Comparison of ENCODE assay signal across 1 cellular context in the genomic region with DNA sequence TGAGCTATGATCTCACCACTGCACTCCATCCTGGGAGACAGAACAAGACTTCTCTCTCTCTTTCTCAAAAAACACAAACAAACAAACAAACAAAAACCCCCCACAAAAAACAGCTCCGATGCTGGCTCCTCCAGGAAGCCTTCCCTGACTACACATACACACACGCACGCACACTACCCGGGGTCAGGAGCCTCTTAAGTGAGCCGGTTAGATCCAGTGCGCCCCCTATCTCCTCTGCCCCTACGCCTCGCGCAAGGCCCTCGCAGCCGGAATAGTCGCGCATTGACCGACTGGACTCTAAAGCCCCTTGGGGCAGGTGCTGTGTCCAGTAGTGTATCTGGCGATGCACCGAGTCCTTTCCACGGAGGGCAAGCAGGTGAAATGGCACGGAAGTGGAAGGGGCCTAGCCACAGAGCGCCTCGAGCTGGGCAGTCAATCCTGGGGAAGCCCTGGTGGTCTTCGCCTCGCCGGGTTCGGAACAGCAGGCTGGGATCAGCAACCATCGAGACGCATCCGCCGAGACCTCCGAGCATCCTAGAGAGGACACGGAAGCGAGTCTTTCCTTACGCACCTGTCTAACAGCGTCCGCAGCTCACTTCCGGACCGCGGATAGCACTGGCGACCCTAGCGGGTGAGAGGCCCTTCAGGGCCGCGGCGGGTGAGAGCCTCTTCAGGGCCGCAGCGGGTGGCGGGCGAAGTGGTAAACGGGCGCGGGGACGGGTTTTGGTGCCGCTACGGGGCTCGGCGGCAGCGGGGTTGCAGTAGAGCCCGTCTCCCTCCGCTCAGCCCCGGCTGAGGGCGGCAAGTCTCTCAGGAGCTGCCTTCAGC.
TF ChIP-seq lines count a peak whose summit lies in the region.

A gene (plus strand): TSS at position 588 of the 828 bp plus-strand sequence. CDS start 2,661 bp downstream, outside the sequence.

TF ChIP-seq in GM12878, 131 proteins besides CTCF, POLR2A, EP300 and RAD21 (continued from another document and continues in another):
- 0 out of 2 replicates have a peak, but pooled peaks have one; percentile 84 for TF ChIP-seq CBX5 (IDR thresholded peaks at IDR 0.05; ENCODE audit: low read depth)
- TF ChIP-seq POU2F2 (IDR thresholded peaks at IDR 0.05; ENCODE audit: borderline replicate concordance, low read depth, low read length) = peak; percentile 75; the same call in 1 of the 3 replicates
- TF ChIP-seq TCF7 (IDR thresholded peaks at IDR 0.05; ENCODE audit: borderline replicate concordance) = no peak
- peak; percentile 94 for TF ChIP-seq TAF1 (IDR thresholded peaks at IDR 0.05; ENCODE audit: borderline replicate concordance, low read depth, low read length)
- TF ChIP-seq POLR2AphosphoS2 (IDR thresholded peaks at IDR 0.05; ENCODE audit: low read depth, low read length) = peak; percentile 83
- TF ChIP-seq HDGF (IDR thresholded peaks at IDR 0.05) = 0 out of 2 replicates have a peak, but pooled peaks have one; percentile 31
- TF ChIP-seq BHLHE40 (IDR thresholded peaks at IDR 0.05; ENCODE audit: borderline replicate concordance in 1 of 2, low read depth in 2 of 2, low read length in 1 of 2) = peak; percentile 40 to 61; a peak in 1 of 4 replicates
- TF ChIP-seq NFYA (IDR thresholded peaks at IDR 0.05; ENCODE audit: borderline replicate concordance, low read depth, low read length) = no peak
- TF ChIP-seq ZNF384 (IDR thresholded peaks at IDR 0.05; ENCODE audit: borderline replicate concordance, low read depth, low read length) = no peak
- TF ChIP-seq ETV6 (conservative IDR thresholded peaks at IDR 0.05 in 1 of 2, IDR thresholded peaks at IDR 0.05 in 1 of 2; ENCODE audit: borderline replicate concordance in 1 of 2, low read depth in 1 of 2) = no peak
- no peak for TF ChIP-seq CEBPB (IDR thresholded peaks at IDR 0.05; ENCODE audit: borderline replicate concordance in 1 of 2, low read depth in 2 of 2, low read length in 2 of 2)
- TF ChIP-seq, protein P1, sequence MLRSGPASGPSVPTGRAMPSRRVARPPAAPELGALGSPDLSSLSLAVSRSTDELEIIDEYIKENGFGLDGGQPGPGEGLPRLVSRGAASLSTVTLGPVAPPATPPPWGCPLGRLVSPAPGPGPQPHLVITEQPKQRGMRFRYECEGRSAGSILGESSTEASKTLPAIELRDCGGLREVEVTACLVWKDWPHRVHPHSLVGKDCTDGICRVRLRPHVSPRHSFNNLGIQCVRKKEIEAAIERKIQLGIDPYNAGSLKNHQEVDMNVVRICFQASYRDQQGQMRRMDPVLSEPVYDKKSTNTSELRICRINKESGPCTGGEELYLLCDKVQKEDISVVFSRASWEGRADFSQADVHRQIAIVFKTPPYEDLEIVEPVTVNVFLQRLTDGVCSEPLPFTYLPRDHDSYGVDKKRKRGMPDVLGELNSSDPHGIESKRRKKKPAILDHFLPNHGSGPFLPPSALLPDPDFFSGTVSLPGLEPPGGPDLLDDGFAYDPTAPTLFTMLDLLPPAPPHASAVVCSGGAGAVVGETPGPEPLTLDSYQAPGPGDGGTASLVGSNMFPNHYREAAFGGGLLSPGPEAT (IDR thresholded peaks at IDR 0.05; ENCODE audit: low read depth) = peak; percentile 72
- TF ChIP-seq, protein P2, sequence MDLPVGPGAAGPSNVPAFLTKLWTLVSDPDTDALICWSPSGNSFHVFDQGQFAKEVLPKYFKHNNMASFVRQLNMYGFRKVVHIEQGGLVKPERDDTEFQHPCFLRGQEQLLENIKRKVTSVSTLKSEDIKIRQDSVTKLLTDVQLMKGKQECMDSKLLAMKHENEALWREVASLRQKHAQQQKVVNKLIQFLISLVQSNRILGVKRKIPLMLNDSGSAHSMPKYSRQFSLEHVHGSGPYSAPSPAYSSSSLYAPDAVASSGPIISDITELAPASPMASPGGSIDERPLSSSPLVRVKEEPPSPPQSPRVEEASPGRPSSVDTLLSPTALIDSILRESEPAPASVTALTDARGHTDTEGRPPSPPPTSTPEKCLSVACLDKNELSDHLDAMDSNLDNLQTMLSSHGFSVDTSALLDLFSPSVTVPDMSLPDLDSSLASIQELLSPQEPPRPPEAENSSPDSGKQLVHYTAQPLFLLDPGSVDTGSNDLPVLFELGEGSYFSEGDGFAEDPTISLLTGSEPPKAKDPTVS (IDR thresholded peaks at IDR 0.05; ENCODE audit: low read depth, low read length) = no peak
- TF ChIP-seq, protein P3, sequence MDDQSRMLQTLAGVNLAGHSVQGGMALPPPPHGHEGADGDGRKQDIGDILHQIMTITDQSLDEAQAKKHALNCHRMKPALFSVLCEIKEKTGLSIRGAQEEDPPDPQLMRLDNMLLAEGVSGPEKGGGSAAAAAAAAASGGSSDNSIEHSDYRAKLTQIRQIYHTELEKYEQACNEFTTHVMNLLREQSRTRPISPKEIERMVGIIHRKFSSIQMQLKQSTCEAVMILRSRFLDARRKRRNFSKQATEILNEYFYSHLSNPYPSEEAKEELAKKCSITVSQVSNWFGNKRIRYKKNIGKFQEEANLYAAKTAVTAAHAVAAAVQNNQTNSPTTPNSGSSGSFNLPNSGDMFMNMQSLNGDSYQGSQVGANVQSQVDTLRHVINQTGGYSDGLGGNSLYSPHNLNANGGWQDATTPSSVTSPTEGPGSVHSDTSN (IDR thresholded peaks at IDR 0.05; ENCODE audit: insufficient replicate concordance, low read depth, low read length) = no peak
- TF ChIP-seq, protein P4, sequence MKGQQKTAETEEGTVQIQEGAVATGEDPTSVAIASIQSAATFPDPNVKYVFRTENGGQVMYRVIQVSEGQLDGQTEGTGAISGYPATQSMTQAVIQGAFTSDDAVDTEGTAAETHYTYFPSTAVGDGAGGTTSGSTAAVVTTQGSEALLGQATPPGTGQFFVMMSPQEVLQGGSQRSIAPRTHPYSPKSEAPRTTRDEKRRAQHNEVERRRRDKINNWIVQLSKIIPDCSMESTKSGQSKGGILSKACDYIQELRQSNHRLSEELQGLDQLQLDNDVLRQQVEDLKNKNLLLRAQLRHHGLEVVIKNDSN (IDR thresholded peaks at IDR 0.05; ENCODE audit: borderline replicate concordance, extremely low read length, insufficient read depth, low read depth, low read length) = no peak
- peak; percentile 35; the same call in 1 of the 2 replicates for TF ChIP-seq RUNX3 (IDR thresholded peaks at IDR 0.05; ENCODE audit: low read length)
- TF ChIP-seq MEF2A (IDR thresholded peaks at IDR 0.05; ENCODE audit: insufficient read depth, low read depth, low read length) = peak; percentile 59; the same call in 1 of the 2 replicates
- TF ChIP-seq, protein P5, sequence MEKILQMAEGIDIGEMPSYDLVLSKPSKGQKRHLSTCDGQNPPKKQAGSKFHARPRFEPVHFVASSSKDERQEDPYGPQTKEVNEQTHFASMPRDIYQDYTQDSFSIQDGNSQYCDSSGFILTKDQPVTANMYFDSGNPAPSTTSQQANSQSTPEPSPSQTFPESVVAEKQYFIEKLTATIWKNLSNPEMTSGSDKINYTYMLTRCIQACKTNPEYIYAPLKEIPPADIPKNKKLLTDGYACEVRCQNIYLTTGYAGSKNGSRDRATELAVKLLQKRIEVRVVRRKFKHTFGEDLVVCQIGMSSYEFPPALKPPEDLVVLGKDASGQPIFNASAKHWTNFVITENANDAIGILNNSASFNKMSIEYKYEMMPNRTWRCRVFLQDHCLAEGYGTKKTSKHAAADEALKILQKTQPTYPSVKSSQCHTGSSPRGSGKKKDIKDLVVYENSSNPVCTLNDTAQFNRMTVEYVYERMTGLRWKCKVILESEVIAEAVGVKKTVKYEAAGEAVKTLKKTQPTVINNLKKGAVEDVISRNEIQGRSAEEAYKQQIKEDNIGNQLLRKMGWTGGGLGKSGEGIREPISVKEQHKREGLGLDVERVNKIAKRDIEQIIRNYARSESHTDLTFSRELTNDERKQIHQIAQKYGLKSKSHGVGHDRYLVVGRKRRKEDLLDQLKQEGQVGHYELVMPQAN (conservative IDR thresholded peaks at IDR 0.05) = peak; percentile 47; the same call in 1 of the 2 replicates
- TF ChIP-seq, protein P6, sequence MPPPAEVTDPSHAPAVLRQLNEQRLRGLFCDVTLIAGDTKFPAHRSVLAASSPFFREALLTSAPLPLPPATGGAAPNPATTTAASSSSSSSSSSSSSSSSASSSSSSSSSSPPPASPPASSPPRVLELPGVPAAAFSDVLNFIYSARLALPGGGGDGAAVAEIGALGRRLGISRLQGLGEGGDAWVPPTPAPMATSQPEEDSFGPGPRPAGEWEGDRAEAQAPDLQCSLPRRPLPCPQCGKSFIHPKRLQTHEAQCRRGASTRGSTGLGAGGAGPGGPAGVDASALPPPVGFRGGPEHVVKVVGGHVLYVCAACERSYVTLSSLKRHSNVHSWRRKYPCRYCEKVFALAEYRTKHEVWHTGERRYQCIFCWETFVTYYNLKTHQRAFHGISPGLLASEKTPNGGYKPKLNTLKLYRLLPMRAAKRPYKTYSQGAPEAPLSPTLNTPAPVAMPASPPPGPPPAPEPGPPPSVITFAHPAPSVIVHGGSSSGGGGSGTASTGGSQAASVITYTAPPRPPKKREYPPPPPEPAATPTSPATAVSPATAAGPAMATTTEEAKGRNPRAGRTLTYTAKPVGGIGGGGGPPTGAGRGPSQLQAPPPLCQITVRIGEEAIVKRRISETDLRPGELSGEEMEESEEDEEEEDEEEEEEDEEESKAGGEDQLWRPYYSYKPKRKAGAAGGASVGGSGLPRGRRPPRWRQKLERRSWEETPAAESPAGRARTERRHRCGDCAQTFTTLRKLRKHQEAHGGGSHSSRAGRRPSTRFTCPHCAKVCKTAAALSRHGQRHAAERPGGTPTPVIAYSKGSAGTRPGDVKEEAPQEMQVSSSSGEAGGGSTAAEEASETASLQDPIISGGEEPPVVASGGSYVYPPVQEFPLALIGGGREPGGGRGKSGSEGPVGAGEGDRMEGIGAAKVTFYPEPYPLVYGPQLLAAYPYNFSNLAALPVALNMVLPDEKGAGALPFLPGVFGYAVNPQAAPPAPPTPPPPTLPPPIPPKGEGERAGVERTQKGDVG (CRISPR knock-in tag; IDR thresholded peaks at IDR 0.05) = no peak
- TF ChIP-seq ATF7 (IDR thresholded peaks at IDR 0.05; ENCODE audit: low read depth) = 0 out of 2 replicates have a peak, but pooled peaks have one; percentile 24
- TF ChIP-seq BCL11A (IDR thresholded peaks at IDR 0.05; ENCODE audit: low read depth, low read length) = no peak
- no peak for TF ChIP-seq FOS (IDR thresholded peaks at IDR 0.05; ENCODE audit: borderline replicate concordance, extremely low read depth, insufficient read length)
- no peak for TF ChIP-seq RELA (IDR thresholded peaks at IDR 0.05; ENCODE audit: borderline replicate concordance, partially characterized antibody)
- TF ChIP-seq EZH2 (IDR thresholded peaks at IDR 0.05; ENCODE audit: borderline replicate concordance, control insufficient read depth, low read depth, low read length) = no peak
- TF ChIP-seq POLR2AphosphoS5 (IDR thresholded peaks at IDR 0.05; ENCODE audit: low read length) = peak; percentile 90
- TF ChIP-seq TBL1XR1 (IDR thresholded peaks at IDR 0.05; ENCODE audit: low read depth, low read length) = no peak
- no peak for TF ChIP-seq NR2C2 (IDR thresholded peaks at IDR 0.05; ENCODE audit: borderline replicate concordance, control insufficient read depth, insufficient read length, low read depth)
- TF ChIP-seq PAX5 (IDR thresholded peaks at IDR 0.05; ENCODE audit: borderline replicate concordance, low read depth, low read length) = 0 out of 2 replicates have a peak, but pooled peaks have one; percentile 6
- TF ChIP-seq ZNF24 (IDR thresholded peaks at IDR 0.05) = peak; percentile 45
- TF ChIP-seq, protein P7, sequence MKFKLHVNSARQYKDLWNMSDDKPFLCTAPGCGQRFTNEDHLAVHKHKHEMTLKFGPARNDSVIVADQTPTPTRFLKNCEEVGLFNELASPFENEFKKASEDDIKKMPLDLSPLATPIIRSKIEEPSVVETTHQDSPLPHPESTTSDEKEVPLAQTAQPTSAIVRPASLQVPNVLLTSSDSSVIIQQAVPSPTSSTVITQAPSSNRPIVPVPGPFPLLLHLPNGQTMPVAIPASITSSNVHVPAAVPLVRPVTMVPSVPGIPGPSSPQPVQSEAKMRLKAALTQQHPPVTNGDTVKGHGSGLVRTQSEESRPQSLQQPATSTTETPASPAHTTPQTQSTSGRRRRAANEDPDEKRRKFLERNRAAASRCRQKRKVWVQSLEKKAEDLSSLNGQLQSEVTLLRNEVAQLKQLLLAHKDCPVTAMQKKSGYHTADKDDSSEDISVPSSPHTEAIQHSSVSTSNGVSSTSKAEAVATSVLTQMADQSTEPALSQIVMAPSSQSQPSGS (IDR thresholded peaks at IDR 0.05; ENCODE audit: low read length) = no peak
- peak; percentile 88 for TF ChIP-seq CREM (IDR thresholded peaks at IDR 0.05; ENCODE audit: low read depth)
- TF ChIP-seq, protein P8, sequence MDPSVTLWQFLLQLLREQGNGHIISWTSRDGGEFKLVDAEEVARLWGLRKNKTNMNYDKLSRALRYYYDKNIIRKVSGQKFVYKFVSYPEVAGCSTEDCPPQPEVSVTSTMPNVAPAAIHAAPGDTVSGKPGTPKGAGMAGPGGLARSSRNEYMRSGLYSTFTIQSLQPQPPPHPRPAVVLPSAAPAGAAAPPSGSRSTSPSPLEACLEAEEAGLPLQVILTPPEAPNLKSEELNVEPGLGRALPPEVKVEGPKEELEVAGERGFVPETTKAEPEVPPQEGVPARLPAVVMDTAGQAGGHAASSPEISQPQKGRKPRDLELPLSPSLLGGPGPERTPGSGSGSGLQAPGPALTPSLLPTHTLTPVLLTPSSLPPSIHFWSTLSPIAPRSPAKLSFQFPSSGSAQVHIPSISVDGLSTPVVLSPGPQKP (IDR thresholded peaks at IDR 0.05; ENCODE audit: low read depth, low read length) = peak; percentile 87
- TF ChIP-seq YY1 (IDR thresholded peaks at IDR 0.05; ENCODE audit: low read depth, low read length) = peak; percentile 76
- TF ChIP-seq ZNF207 (IDR thresholded peaks at IDR 0.05; ENCODE audit: borderline replicate concordance) = peak; percentile 21; the same call in 1 of the 2 replicates
- TF ChIP-seq STAT3 (IDR thresholded peaks at IDR 0.05; ENCODE audit: low read depth, low read length) = no peak
- no peak for TF ChIP-seq MTA3 (IDR thresholded peaks at IDR 0.05; ENCODE audit: borderline replicate concordance, low read length)
- peak; percentile 78 for TF ChIP-seq ZNF217 (IDR thresholded peaks at IDR 0.05)
- TF ChIP-seq, protein P9, sequence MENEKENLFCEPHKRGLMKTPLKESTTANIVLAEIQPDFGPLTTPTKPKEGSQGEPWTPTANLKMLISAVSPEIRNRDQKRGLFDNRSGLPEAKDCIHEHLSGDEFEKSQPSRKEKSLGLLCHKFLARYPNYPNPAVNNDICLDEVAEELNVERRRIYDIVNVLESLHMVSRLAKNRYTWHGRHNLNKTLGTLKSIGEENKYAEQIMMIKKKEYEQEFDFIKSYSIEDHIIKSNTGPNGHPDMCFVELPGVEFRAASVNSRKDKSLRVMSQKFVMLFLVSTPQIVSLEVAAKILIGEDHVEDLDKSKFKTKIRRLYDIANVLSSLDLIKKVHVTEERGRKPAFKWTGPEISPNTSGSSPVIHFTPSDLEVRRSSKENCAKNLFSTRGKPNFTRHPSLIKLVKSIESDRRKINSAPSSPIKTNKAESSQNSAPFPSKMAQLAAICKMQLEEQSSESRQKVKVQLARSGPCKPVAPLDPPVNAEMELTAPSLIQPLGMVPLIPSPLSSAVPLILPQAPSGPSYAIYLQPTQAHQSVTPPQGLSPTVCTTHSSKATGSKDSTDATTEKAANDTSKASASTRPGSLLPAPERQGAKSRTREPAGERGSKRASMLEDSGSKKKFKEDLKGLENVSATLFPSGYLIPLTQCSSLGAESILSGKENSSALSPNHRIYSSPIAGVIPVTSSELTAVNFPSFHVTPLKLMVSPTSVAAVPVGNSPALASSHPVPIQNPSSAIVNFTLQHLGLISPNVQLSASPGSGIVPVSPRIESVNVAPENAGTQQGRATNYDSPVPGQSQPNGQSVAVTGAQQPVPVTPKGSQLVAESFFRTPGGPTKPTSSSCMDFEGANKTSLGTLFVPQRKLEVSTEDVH (IDR thresholded peaks at IDR 0.05; ENCODE audit: low read depth, partially characterized antibody) = peak; percentile 64
- TF ChIP-seq RBBP5 (conservative IDR thresholded peaks at IDR 0.05) = no peak
- TF ChIP-seq SPI1 (IDR thresholded peaks at IDR 0.05; ENCODE audit: borderline replicate concordance, insufficient read depth, low read depth, low read length) = no peak
- TF ChIP-seq ZNF274 (IDR thresholded peaks at IDR 0.05; ENCODE audit: insufficient read depth, insufficient read length) = no peak
- no peak for TF ChIP-seq RFX5 (IDR thresholded peaks at IDR 0.05; ENCODE audit: low read depth, low read length)
